In genomic region chr6:38154731-38155130, GRCh38 we compare ENCODE assay signal across 14 cellular contexts.
A peak's percentile ranks its signal among the peaks of the same experiment; 100 is the strongest.
DNase-seq lines count a peak whose midpoint lies in the region; ATAC-seq and TF ChIP-seq lines count a peak whose summit lies in the region.
"Had no signal": no experiment of that assay in that cellular context is flagged by ENCODE, and none has a peak within 500 bp of the region (broad histone marks: within the 10 kb centered on the region; RNA-seq: fewer than 3 reads in every experiment).

No MANE protein-coding gene starts in this region.

- ATAC-seq in GM23338 (no peak), GM21381 (IDR thresholded peaks at IDR 0.05; ENCODE audit: unreplicated experiment) (no peak)
- ATAC-seq: activated T-cell treated with anti-CD3 and anti-CD28 coated beads, Interleukin-2, amount 50 U/mL, for 72 hours; SK-N-SH treated with all-trans-retinoic acid at 6 μM for 48 hours had no signal

- no peaks in the 10 kb centered on the region for H3F3A ChIP-seq in GM23338 (replicated peaks; ENCODE audit: low read depth)

- DNase-seq in AG04450 (ENCODE audit: low read depth, low spot score), result no peak
- no peak for DNase-seq in GM23338 (ENCODE audit: low spot score)
- DNase-seq in dermis blood vessel endothelial cell, result peak; percentile 32
- no peak for DNase-seq in NCI-H748 treated with DMSO at 0.1 percent for 48 hours (lab: John Stamatoyannopoulos, UW)
- DNase-seq in MV-4-11 (lab: John Stamatoyannopoulos, UW), result no peak
- DNase-seq: activated CD4-positive, alpha-beta T cell treated with anti-CD3 and anti-CD28 coated beads, Interleukin-2, amount 10 ng/mL, durations not matched to agents 7 days and 5 days; activated T-cell treated with anti-CD3 and anti-CD28 coated beads, Interleukin-2, amount 50 U/mL, for 72 hours; effector CD8-positive, alpha-beta T cell; hypothalamus; midbrain; NCI-H1105 had no signal

- CTCF ChIA-PET in AG04450 (lab: Charles Lee), result interaction anchor here (0.8 kb wide), 1 partner anchor 339 kb away, joined by 3 read pairs; no protein-coding TSS in a partner anchor

- H3K27me3 Mint-ChIP-seq in GM23338 (ENCODE audit: insufficient read depth, low read depth, poor library complexity) (peaks cover 14% of the 10 kb centered on the region), nephron (ENCODE audit: low read depth) (no peaks in the 10 kb centered on the region)
- H3K27me3 Mint-ChIP-seq: activated CD4-positive, alpha-beta T cell treated with anti-CD3 and anti-CD28 coated beads, Interleukin-2, amount 10 ng/mL, durations not matched to agents 7 days and 5 days had no signal

- H3K36me3 Mint-ChIP-seq in GM23338 (ENCODE audit: low read depth) (no peaks in the 10 kb centered on the region), nephron (ENCODE audit: low read depth) (peaks cover 22% of the 10 kb centered on the region)

- H3K79me2 ChIP-seq in GM23338 (replicated peaks; ENCODE audit: insufficient read depth), result no peaks in the 10 kb centered on the region

- H3K9me2 ChIP-seq in GM23338 (ENCODE audit: insufficient read depth), result no peaks in the 10 kb centered on the region

- no peak overlapping the region for H3K4me2 ChIP-seq in GM23338

- no peak overlapping the region for H3K4me3 Mint-ChIP-seq in GM23338
- H3K4me3 Mint-ChIP-seq in nephron, result no peak overlapping the region
- H3K4me3 Mint-ChIP-seq: activated CD4-positive, alpha-beta T cell treated with anti-CD3 and anti-CD28 coated beads, Interleukin-2, amount 10 ng/mL, durations not matched to agents 7 days and 5 days; activated T-cell treated with anti-CD3 and anti-CD28 coated beads, Interleukin-2, amount 50 U/mL, for 72 hours had no signal

- POLR2A ChIA-PET in AG04450 (lab: Yijun Ruan, JAX), result interaction anchor here (1.5 kb wide), 1 partner anchor 334 kb away, joined by 3 read pairs; no protein-coding TSS in a partner anchor

- H4K20me1 ChIP-seq in GM23338 (replicated peaks; ENCODE audit: insufficient read depth), result no peaks in the 10 kb centered on the region

- H3K27me3 ChIP-seq in AG04450 (ENCODE audit: control insufficient read depth, insufficient read depth, low read length), result no peaks in the 10 kb centered on the region
- no peaks in the 10 kb centered on the region for H3K27me3 ChIP-seq in GM23338 (ENCODE audit: insufficient read depth)

- TF ChIP-seq CTCF in AG04450 (IDR thresholded peaks at IDR 0.05; ENCODE audit: low read depth, low read length), result no peak
- no peak for TF ChIP-seq CTCF in GM23338 (conservative IDR thresholded peaks at IDR 0.05; ENCODE audit: low read depth in 2 of 2)
- TF ChIP-seq CTCF in nephron (IDR thresholded peaks at IDR 0.05; ENCODE audit: unreplicated experiment in 3 of 3), result no peak

- H2AFZ ChIP-seq in GM23338, result no peak overlapping the region

- H3K27ac Mint-ChIP-seq in GM23338, result peak overlapping the region; percentile 88
- H3K27ac Mint-ChIP-seq in nephron, result peak overlapping the region; percentile 18 to 56 (median 54)
- H3K27ac Mint-ChIP-seq: activated CD4-positive, alpha-beta T cell treated with anti-CD3 and anti-CD28 coated beads, Interleukin-2, amount 10 ng/mL, durations not matched to agents 7 days and 5 days had no signal

- H3K27ac ChIP-seq in AG04450 (ENCODE audit: low read depth, low read length), result peak overlapping the region; percentile 83
- no peak overlapping the region for H3K27ac ChIP-seq in GM23338 (ENCODE audit: low read depth)

- H3K9me3 ChIP-seq in AG04450 (ENCODE audit: control insufficient read depth, insufficient read depth, low read length), result peaks cover 4% of the 10 kb centered on the region; the same call in 1 of the 2 replicates

- H3K4me1 Mint-ChIP-seq in GM23338 (peaks cover 9% of the 10 kb centered on the region), nephron (peaks cover 34% of the 10 kb centered on the region)
- H3K4me1 Mint-ChIP-seq: activated CD4-positive, alpha-beta T cell treated with anti-CD3 and anti-CD28 coated beads, Interleukin-2, amount 10 ng/mL, durations not matched to agents 7 days and 5 days had no signal

- H3K9me3 Mint-ChIP-seq in GM23338, result no peaks in the 10 kb centered on the region
- peaks cover 3% of the 10 kb centered on the region for H3K9me3 Mint-ChIP-seq in nephron
- H3K9me3 Mint-ChIP-seq: activated CD4-positive, alpha-beta T cell treated with anti-CD3 and anti-CD28 coated beads, Interleukin-2, amount 10 ng/mL, durations not matched to agents 7 days and 5 days; activated T-cell treated with anti-CD3 and anti-CD28 coated beads, Interleukin-2, amount 50 U/mL, for 72 hours had no signal

- H3K36me3 ChIP-seq in GM23338 (ENCODE audit: insufficient read depth), result no peaks in the 10 kb centered on the region

- H3K4me3 ChIP-seq in AG04450 (ENCODE audit: low read depth, low read length) (no peak overlapping the region), GM23338 (no peak overlapping the region)

- no peaks in the 10 kb centered on the region for H3K4me1 ChIP-seq in GM23338 (ENCODE audit: insufficient read depth)

TF ChIP-seq in GM23338, 12 proteins besides CTCF, POLR2A, EP300 and RAD21 (continues in another document):
- TF ChIP-seq EZH2phosphoT487 (IDR thresholded peaks at IDR 0.05; ENCODE audit: unreplicated experiment) (no peak), ZNF331 (CRISPR knock-in tag; IDR thresholded peaks at IDR 0.05; ENCODE audit: low read depth) (no peak), ETS1 (IDR thresholded peaks at IDR 0.05) (no peak), JUNB (IDR thresholded peaks at IDR 0.05; ENCODE audit: unreplicated experiment) (no peak), ZNF114 (CRISPR knock-in tag; IDR thresholded peaks at IDR 0.05) (no peak), STAT1 (IDR thresholded peaks at IDR 0.05; ENCODE audit: unreplicated experiment) (no peak), POLR2AphosphoS5 (IDR thresholded peaks at IDR 0.05; ENCODE audit: low read depth) (no peak), REST (IDR thresholded peaks at IDR 0.05; ENCODE audit: unreplicated experiment) (no peak), EZH2 (IDR thresholded peaks at IDR 0.05; ENCODE audit: low read depth, unreplicated experiment) (no peak), CREB1 (CRISPR knock-in tag; IDR thresholded peaks at IDR 0.05; ENCODE audit: low read depth) (no peak), NANOG (IDR thresholded peaks at IDR 0.05; ENCODE audit: borderline replicate concordance) (no peak)
